In genomic region chr2:72150157-72150960, GRCh38 we compare ENCODE assay signal across 8 cellular contexts. TPM values are rescaled to one million over a fixed set of nuclear protein-coding genes. Genes with fewer than 3 reads are reported as not detected.
DNase-seq lines count a peak whose midpoint lies in the region; ATAC-seq and TF ChIP-seq lines count a peak whose summit lies in the region.

No MANE protein-coding gene starts in this region.

- no peak overlapping the region for H2BK120ac ChIP-seq in mesenchymal stem cell (ENCODE audit: low read depth, low read length)

- H3K4me1 ChIP-seq in mesenchymal stem cell (ENCODE audit: control insufficient read depth, insufficient read depth, low read depth, low read length) = peaks cover 32% of the 10 kb centered on the region

- peaks cover 55% of the 10 kb centered on the region for H3K27me3 Mint-ChIP-seq in activated CD8-positive, alpha-beta T cell treated with anti-CD3 and anti-CD28 coated beads for 36 hours
- peaks cover 72 to 100% of the 10 kb centered on the region in 2 donors for H3K27me3 Mint-ChIP-seq in effector memory CD8-positive, alpha-beta T cell

- no peak overlapping the region for H3K23ac ChIP-seq in mesenchymal stem cell (ENCODE audit: low read length in 2 of 2)

- H2BK12ac ChIP-seq in mesenchymal stem cell (ENCODE audit: low read length in 2 of 2) = no peak overlapping the region

- POLR2A ChIA-PET in activated CD8-positive, alpha-beta T cell treated with anti-CD3 and anti-CD28 coated beads for 36 hours (lab: Charles Lee) = no interaction called here

- H3K36me3 ChIP-seq in mesenchymal stem cell (ENCODE audit: control insufficient read depth in 1 of 2, insufficient read depth in 2 of 2, low read depth in 1 of 2, low read length in 2 of 2) = no peaks in the 10 kb centered on the region

- CTCF ChIA-PET in activated CD8-positive, alpha-beta T cell treated with anti-CD3 and anti-CD28 coated beads for 36 hours (lab: Charles Lee) = interaction anchor here (0.6 to 4.4 kb wide), 23 partner anchors 13 to 710 kb away, joined by 3 to 55 read pairs (median 4); no protein-coding TSS in a partner anchor

- H4K8ac ChIP-seq in mesenchymal stem cell (ENCODE audit: low read length) = no peak overlapping the region

- H3K4me3 ChIP-seq in mesenchymal stem cell (ENCODE audit: insufficient read depth in 1 of 2, low read depth in 1 of 2, low read length in 2 of 2) = peak overlapping the region in 1 of 2 experiments; percentile 87

- H2BK5ac ChIP-seq in mesenchymal stem cell (ENCODE audit: low read depth, low read length, poor library complexity, severe bottlenecking) = no peak overlapping the region

- DNase-seq in Ammon's horn (ENCODE audit: low spot score) (peak; percentile 87), GM19238 (ENCODE audit: insufficient read length, low spot score) (peak; percentile 66), NCI-H82 (lab: John Stamatoyannopoulos, UW) (peak; percentile 83), mesenchymal stem cell (peak; percentile 73)
- DNase-seq in activated CD8-positive, alpha-beta T cell treated with anti-CD3 and anti-CD28 coated beads for 36 hours = peak; percentile 74
- DNase-seq in effector memory CD8-positive, alpha-beta T cell = peak; percentile 43 to 66 (median 50)
- peak; percentile 35 for DNase-seq in stimulated activated CD8-positive, alpha-beta memory T cell treated with anti-CD3 and anti-CD28 coated beads, Interleukin-15, amount 100 ng/mL, for 24 hours (ENCODE audit: low read depth)

- H3K79me1 ChIP-seq in mesenchymal stem cell (replicated peaks; ENCODE audit: low read length, poor library complexity, severe bottlenecking) = no peaks in the 10 kb centered on the region

- H3K27ac ChIP-seq in mesenchymal stem cell (ENCODE audit: low read length, poor library complexity, severe bottlenecking) = no peak overlapping the region

- H3K9ac ChIP-seq in mesenchymal stem cell (ENCODE audit: low read length) = peak overlapping the region; percentile 24

- no peak overlapping the region for H4K91ac ChIP-seq in mesenchymal stem cell (ENCODE audit: low read length)

- peaks cover 32% of the 10 kb centered on the region for H3K4me1 Mint-ChIP-seq in activated CD8-positive, alpha-beta T cell treated with anti-CD3 and anti-CD28 coated beads for 36 hours (ENCODE audit: low read depth)
- peaks cover 27 to 28% of the 10 kb centered on the region in 2 donors for H3K4me1 Mint-ChIP-seq in effector memory CD8-positive, alpha-beta T cell (ENCODE audit: low read depth in 2 of 2)

- H3K36me3 Mint-ChIP-seq in activated CD8-positive, alpha-beta T cell treated with anti-CD3 and anti-CD28 coated beads for 36 hours (ENCODE audit: low read depth) = no peaks in the 10 kb centered on the region
- H3K36me3 Mint-ChIP-seq in effector memory CD8-positive, alpha-beta T cell (ENCODE audit: insufficient read depth) = no peaks in the 10 kb centered on the region

- no peak overlapping the region for H3K4ac ChIP-seq in mesenchymal stem cell (ENCODE audit: low read depth in 1 of 2, low read length in 2 of 2)

- peak; percentile 52 for ATAC-seq in HG03571 (IDR thresholded peaks at IDR 0.05; ENCODE audit: unreplicated experiment)
- peak; percentile 86 for ATAC-seq in activated CD8-positive, alpha-beta T cell treated with anti-CD3 and anti-CD28 coated beads for 36 hours
- ATAC-seq in effector memory CD8-positive, alpha-beta T cell (replicated peaks) = peak; percentile 65

- intact Hi-C loops in activated CD8-positive, alpha-beta T cell treated with anti-CD3 and anti-CD28 coated beads for 36 hours (cut with micrococcal nuclease) = loop anchor here (1.0 to 5.0 kb wide), 3 partner anchors 226 to 603 kb away; no protein-coding TSS in a partner anchor

- no peak overlapping the region for H3K18ac ChIP-seq in mesenchymal stem cell (ENCODE audit: low read depth in 1 of 2, low read length in 2 of 2)

- H3K4me2 ChIP-seq in mesenchymal stem cell (ENCODE audit: low read length, poor library complexity, severe bottlenecking) = peak overlapping the region; percentile 91

- H3K9me3 ChIP-seq in mesenchymal stem cell (ENCODE audit: control insufficient read depth, low read length) = no peaks in the 10 kb centered on the region

- no peaks in the 10 kb centered on the region for H3K9me3 Mint-ChIP-seq in activated CD8-positive, alpha-beta T cell treated with anti-CD3 and anti-CD28 coated beads for 36 hours
- no peaks in the 10 kb centered on the region for H3K9me3 Mint-ChIP-seq in effector memory CD8-positive, alpha-beta T cell

- H3K14ac ChIP-seq in mesenchymal stem cell (ENCODE audit: low read length in 2 of 2) = no peak overlapping the region

- peak; percentile 80 for TF ChIP-seq CTCF in activated CD8-positive, alpha-beta T cell treated with anti-CD3 and anti-CD28 coated beads for 36 hours (IDR thresholded peaks at IDR 0.05)

- no peak overlapping the region for H2AFZ ChIP-seq in mesenchymal stem cell (ENCODE audit: low read depth, low read length)

- no peak overlapping the region for H2AK5ac ChIP-seq in mesenchymal stem cell (ENCODE audit: low read length, severe bottlenecking)

- H3K27me3 ChIP-seq in mesenchymal stem cell (ENCODE audit: control insufficient read depth in 1 of 2, insufficient read depth in 1 of 2, low read length in 2 of 2) = peaks cover 69 to 82% of the 10 kb centered on the region in 2 experiments

- WGBS in mesenchymal stem cell = 7% methylated on average over 27 of the region's 28 CpGs

- H3K27ac Mint-ChIP-seq in activated CD8-positive, alpha-beta T cell treated with anti-CD3 and anti-CD28 coated beads for 36 hours = no peak overlapping the region
- no peak overlapping the region for H3K27ac Mint-ChIP-seq in effector memory CD8-positive, alpha-beta T cell

- H3K4me3 Mint-ChIP-seq in activated CD8-positive, alpha-beta T cell treated with anti-CD3 and anti-CD28 coated beads for 36 hours = peak overlapping the region; percentile 53
- peak overlapping the region; percentile 78 to 92 for H3K4me3 Mint-ChIP-seq in effector memory CD8-positive, alpha-beta T cell

- no peak overlapping the region for H2BK15ac ChIP-seq in mesenchymal stem cell (ENCODE audit: low read depth, poor library complexity, severe bottlenecking)

RNA-seq across cellular contexts. Expression of gene CYP26B1, which starts 2.7 kb away (rescaled TPM):
- total RNA-seq in activated CD8-positive, alpha-beta T cell treated with anti-CD3 and anti-CD28 coated beads for 36 hours = not detected
- 0.08 TPM for polyA plus RNA-seq in mesenchymal stem cell (2013, experiment 1 of 2)
- polyA plus RNA-seq in mesenchymal stem cell (2013, experiment 2 of 2) = 0.10 TPM

Comparison
In these comparisons a context has a peak if more than half of its experiments do, and no peak if none do; other contexts are left out.
1. DNase-seq: peak in every context shown above with its lines; median percentile 87 in Ammon's horn; 83 in NCI-H82; 74 in activated CD8-positive, alpha-beta T cell treated with anti-CD3 and anti-CD28 coated beads for 36 hours; 73 in mesenchymal stem cell; 66 in GM19238; 50 in effector memory CD8-positive, alpha-beta T cell; 35 in stimulated activated CD8-positive, alpha-beta memory T cell treated with anti-CD3 and anti-CD28 coated beads, Interleukin-15, amount 100 ng/mL, for 24 hours.